15 cellular contexts compared by ENCODE assay signal in the genomic region with DNA sequence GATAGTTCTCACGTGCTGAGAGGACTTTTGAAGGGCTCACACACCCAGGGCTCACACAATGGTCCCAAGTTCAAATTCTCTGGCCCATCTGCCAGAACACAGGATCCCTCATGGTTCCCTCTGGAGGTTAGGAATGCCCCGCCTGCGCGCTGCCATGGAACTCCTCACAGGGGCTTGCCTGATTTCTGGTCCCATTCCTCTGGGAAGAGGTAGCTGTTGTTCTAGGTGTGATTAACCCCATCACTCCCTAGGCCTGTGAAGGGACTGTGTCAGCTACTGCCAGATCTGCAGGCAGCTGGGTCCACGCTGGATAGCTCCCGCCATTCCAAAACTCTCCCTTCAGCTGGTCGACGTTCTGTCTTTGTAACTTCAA. TPM values are rescaled to one million over a fixed set of nuclear protein-coding genes. Genes with fewer than 3 reads are reported as not detected.
DNase-seq lines count a peak whose midpoint lies in the region; ATAC-seq and TF ChIP-seq lines count a peak whose summit lies in the region.
"Had no signal": no experiment of that assay in that cellular context is flagged by ENCODE, and none has a peak within 500 bp of the region (broad histone marks: within the 10 kb centered on the region; RNA-seq: fewer than 3 reads in every experiment).

No MANE protein-coding gene starts in this region.

- no peaks in the 10 kb centered on the region for H3K27me3 Mint-ChIP-seq in activated CD8-positive, alpha-beta T cell treated with anti-CD3 and anti-CD28 coated beads, Interleukin-2, amount 10 ng/mL, durations not matched to agents 7 days and 5 days (ENCODE audit: low read depth)

- CTCF ChIA-PET in A673 (lab: Charles Lee) = no interaction called here
- CTCF ChIA-PET in activated CD8-positive, alpha-beta T cell treated with anti-CD3 and anti-CD28 coated beads, Interleukin-2, amount 10 ng/mL, durations not matched to agents 7 days and 5 days (lab: Charles Lee) = interaction anchor here (0.7 to 7.1 kb wide), 8 partner anchors 14 to 471 kb away, joined by 3 to 76 read pairs (median 6); a partner anchor contains a TSS

- POLR2A ChIA-PET in A673 (lab: Charles Lee; ENCODE audit: low non-redundant PET) = no interaction called here
- POLR2A ChIA-PET in activated CD8-positive, alpha-beta T cell treated with anti-CD3 and anti-CD28 coated beads, Interleukin-2, amount 10 ng/mL, durations not matched to agents 7 days and 5 days (lab: Charles Lee) = interaction anchor here (1.2 to 2.9 kb wide), 3 partner anchors 18 to 272 kb away, joined by 3 to 13 read pairs (median 4); a partner anchor contains a TSS

- H4K20me1 ChIP-seq in DND-41 (ENCODE audit: insufficient read depth, low read length) = peaks cover 46% of the 10 kb centered on the region

- H3K27me3 ChIP-seq in A673 (replicated peaks; ENCODE audit: insufficient read depth, low read depth, low read length, poor library complexity) (no peaks in the 10 kb centered on the region), DND-41 (ENCODE audit: insufficient read depth, low read length, poor library complexity) (no peaks in the 10 kb centered on the region), lower lobe of right lung (ENCODE audit: low read depth) (no peaks in the 10 kb centered on the region)
- H3K27me3 ChIP-seq: uterus had no signal

- H3K9me3 Mint-ChIP-seq in activated CD8-positive, alpha-beta T cell treated with anti-CD3 and anti-CD28 coated beads, Interleukin-2, amount 10 ng/mL, durations not matched to agents 7 days and 5 days (ENCODE audit: insufficient read depth) = no peaks in the 10 kb centered on the region

- no peak overlapping the region for H2AFZ ChIP-seq in DND-41 (ENCODE audit: low read depth, low read length)

- H3K4me2 ChIP-seq in DND-41 (ENCODE audit: insufficient read depth, low read length) = peak overlapping the region; percentile 95

- H3K4me1 Mint-ChIP-seq in activated CD8-positive, alpha-beta T cell treated with anti-CD3 and anti-CD28 coated beads, Interleukin-2, amount 10 ng/mL, durations not matched to agents 7 days and 5 days (ENCODE audit: low read depth) = peaks cover 57% of the 10 kb centered on the region

- H3K27ac ChIP-seq in A673 (ENCODE audit: low read depth, low read length, poor library complexity, severe bottlenecking) = no peak overlapping the region
- H3K27ac ChIP-seq in DND-41 (ENCODE audit: low read length) = 0 out of 2 replicates have a peak overlapping the region, but pooled peaks have one; percentile 9
- peak overlapping the region; percentile 99 for H3K27ac ChIP-seq in lower lobe of right lung

- H3K9ac ChIP-seq in DND-41 (ENCODE audit: low read depth, low read length) = peak overlapping the region; percentile 80; the same call in 1 of the 2 replicates

- no peaks in the 10 kb centered on the region for H3K9me3 ChIP-seq in A673 (ENCODE audit: low read depth, low read length, poor library complexity, severe bottlenecking)
- no peaks in the 10 kb centered on the region for H3K9me3 ChIP-seq in DND-41 (ENCODE audit: insufficient read depth, low read length, severe bottlenecking)
- H3K9me3 ChIP-seq in lower lobe of right lung = no peaks in the 10 kb centered on the region
- H3K9me3 ChIP-seq: uterus had no signal

- intact Hi-C loops in A673 (cut with micrococcal nuclease; ENCODE audit: unreplicated experiment) (loop anchor here (10.0 kb wide), 1 partner anchor 238 kb away; no protein-coding TSS in a partner anchor), lower lobe of right lung (cut with DNase I) (no loop called here)

- peaks cover 34% of the 10 kb centered on the region for H3K36me3 Mint-ChIP-seq in activated CD8-positive, alpha-beta T cell treated with anti-CD3 and anti-CD28 coated beads, Interleukin-2, amount 10 ng/mL, durations not matched to agents 7 days and 5 days (ENCODE audit: low read depth)

- H3K4me3 Mint-ChIP-seq in activated CD8-positive, alpha-beta T cell treated with anti-CD3 and anti-CD28 coated beads, Interleukin-2, amount 10 ng/mL, durations not matched to agents 7 days and 5 days = peak overlapping the region; percentile 91

- no peaks in the 10 kb centered on the region for H3K36me3 ChIP-seq in A673 (ENCODE audit: insufficient read depth, low read length, poor library complexity, severe bottlenecking)
- H3K36me3 ChIP-seq in DND-41 (ENCODE audit: insufficient read depth, low read length) = peaks cover 31% of the 10 kb centered on the region
- peaks cover 11% of the 10 kb centered on the region for H3K36me3 ChIP-seq in lower lobe of right lung
- H3K36me3 ChIP-seq: uterus had no signal

- BruUV-seq in A673 (replicated peaks; lab: Mats Ljungman, UMichigan) = no TSS peak

- H3K27ac Mint-ChIP-seq in activated CD8-positive, alpha-beta T cell treated with anti-CD3 and anti-CD28 coated beads, Interleukin-2, amount 10 ng/mL, durations not matched to agents 7 days and 5 days = peak overlapping the region; percentile 20

- H3K4me1 ChIP-seq in A673 (ENCODE audit: insufficient read depth, low read length, poor library complexity, severe bottlenecking) (peaks cover 56% of the 10 kb centered on the region), DND-41 (ENCODE audit: insufficient read depth, low read length) (peaks cover 50% of the 10 kb centered on the region), lower lobe of right lung (peaks cover 70% of the 10 kb centered on the region)

- ATAC-seq in DND-41 (ENCODE audit: insufficient read depth, low read depth) (no peak), lower lobe of right lung (no peak), HG03175 (IDR thresholded peaks at IDR 0.05; ENCODE audit: unreplicated experiment) (no peak)
- no peak for ATAC-seq in activated CD8-positive, alpha-beta T cell treated with anti-CD3 and anti-CD28 coated beads, Interleukin-2, amount 10 ng/mL, durations not matched to agents 7 days and 5 days

- DNase-seq in A673 (ENCODE audit: low spot score) = no peak
- no peak for DNase-seq in DND-41
- DNase-seq in activated CD8-positive, alpha-beta T cell treated with anti-CD3 and anti-CD28 coated beads, Interleukin-2, amount 10 ng/mL, durations not matched to agents 7 days and 5 days = no peak
- no peak for DNase-seq in lower lobe of right lung
- DNase-seq in SW480 (ENCODE audit: low spot score) = no peak
- DNase-seq in ACHN = no peak
- no peak for DNase-seq in NCI-H2171 treated with DMSO at 0.1 percent for 48 hours (lab: John Stamatoyannopoulos, UW)
- DNase-seq: activated CD4-positive, alpha-beta T cell treated with anti-CD3 and anti-CD28 coated beads, Interleukin-2, amount 50 U/mL, for 4 hours; DMS 273 treated with DMSO at 0.1 percent for 48 hours; GOT3; NCI-H2029; stimulated activated CD4-positive, alpha-beta T cell treated with anti-CD3 and anti-CD28 coated beads, Interleukin-4, amount 100 ng/mL, for 1 hour; uterus had no signal

- TF ChIP-seq CTCF in A673 (conservative IDR thresholded peaks at IDR 0.05; ENCODE audit: low read depth, low read length) (no peak), DND-41 (IDR thresholded peaks at IDR 0.05; ENCODE audit: borderline replicate concordance, extremely low read depth, low read length, poor library complexity, severe bottlenecking) (no peak), lower lobe of right lung (IDR thresholded peaks at IDR 0.05) (no peak)

- in situ Hi-C loops in ACHN (cut with HindIII; ENCODE audit: low pct_ligation_motif_present, low pct_unique_long_range_greater_than_20kb, low sequenced_read_pairs) = no loop called here

- H3K4me3 ChIP-seq in A673 (ENCODE audit: low read depth, low read length, poor library complexity, severe bottlenecking) = peak overlapping the region; percentile 62
- peak overlapping the region in 1 of 2 experiments; percentile 62; a peak in 2 of 4 replicates for H3K4me3 ChIP-seq in DND-41 (ENCODE audit: low read depth in 1 of 2, low read length in 2 of 2)
- H3K4me3 ChIP-seq in lower lobe of right lung = peak overlapping the region; percentile 76

- H3K79me2 ChIP-seq in DND-41 (ENCODE audit: insufficient read depth, low read length) = peaks cover 51% of the 10 kb centered on the region

RNA-seq across cellular contexts. Expression of a gene that starts 2.3 kb away (rescaled TPM):
- 7.4 and 8.8 TPM in 2 replicates for total RNA-seq in A673 (2021)
- 10 to 100 TPM; 18.9 to 19.1 TPM for total RNA-seq in activated CD8-positive, alpha-beta T cell treated with anti-CD3 and anti-CD28 coated beads, Interleukin-2, amount 10 ng/mL, durations not matched to agents 7 days and 5 days
- 9.6 TPM for total RNA-seq in lower lobe of right lung

RNA-seq across cellular contexts. Expression of a gene that starts 14.4 kb away (rescaled TPM):
- total RNA-seq in A673 (2021) (0.32 and 0.81 TPM in 2 replicates), lower lobe of right lung (0.89 TPM)
- under 1 TPM; 0.21 to 0.32 TPM for total RNA-seq in activated CD8-positive, alpha-beta T cell treated with anti-CD3 and anti-CD28 coated beads, Interleukin-2, amount 10 ng/mL, durations not matched to agents 7 days and 5 days

RNA-seq across cellular contexts. Expression of a gene that starts 15.0 kb away (rescaled TPM):
- total RNA-seq in A673 (2021) (3.3 and 3.8 TPM in 2 replicates), lower lobe of right lung (32.5 TPM)
- under 1 TPM; 0.83 to 0.92 TPM for total RNA-seq in activated CD8-positive, alpha-beta T cell treated with anti-CD3 and anti-CD28 coated beads, Interleukin-2, amount 10 ng/mL, durations not matched to agents 7 days and 5 days

RNA-seq across cellular contexts. Expression of a gene that starts 25.9 kb away (rescaled TPM):
- total RNA-seq in A673 (2021) = not detected in 2 replicates
- total RNA-seq in activated CD8-positive, alpha-beta T cell treated with anti-CD3 and anti-CD28 coated beads, Interleukin-2, amount 10 ng/mL, durations not matched to agents 7 days and 5 days = under 1 TPM in 1 of 2 experiments, not detected in 1; 0.13 TPM
- total RNA-seq in lower lobe of right lung = 2.0 TPM
- total RNA-seq: cardiac septum had no signal

RNA-seq across cellular contexts. Expression of a gene that starts 28.8 kb away (rescaled TPM):
- total RNA-seq in A673 (2021) (not detected in 2 replicates), lower lobe of right lung (not detected)
- total RNA-seq in activated CD8-positive, alpha-beta T cell treated with anti-CD3 and anti-CD28 coated beads, Interleukin-2, amount 10 ng/mL, durations not matched to agents 7 days and 5 days = not detected
- total RNA-seq: uterus had no signal
